ENCODE assay signal across 9 cellular contexts in genomic region chr1:212158912-212159796, GRCh38.
DNase-seq lines count a peak whose midpoint lies in the region; ATAC-seq and TF ChIP-seq lines count a peak whose summit lies in the region.
"Had no signal": no experiment of that assay in that cellular context is flagged by ENCODE, and none has a peak within 500 bp of the region (broad histone marks: within the 10 kb centered on the region; RNA-seq: fewer than 3 reads in every experiment).

No MANE protein-coding gene starts in this region.

- intact Hi-C loops in activated T-helper 2 cell treated with anti-CD3 and anti-CD28 coated beads, Interferon-gamma antibody, Interleukin-2, Interleukin-4, amounts not matched to agents 10 μg/mL and 5 μg/mL and 100 μg/mL, durations not matched to agents 14 hours and 24 hours and 36 hours (cut with micrococcal nuclease), result loop anchor here (1.0 kb wide), 1 partner anchor 126 kb away; the partner anchor contains the start of gene PPP2R5A

- no peaks in the 10 kb centered on the region for H3K79me2 ChIP-seq in SK-N-SH (ENCODE audit: insufficient read depth)

- no peaks in the 10 kb centered on the region for H3K27me3 Mint-ChIP-seq in activated T-helper 2 cell treated with anti-CD3 and anti-CD28 coated beads, Interferon-gamma antibody, Interleukin-2, Interleukin-4, amounts not matched to agents 10 μg/mL and 5 μg/mL and 100 μg/mL, durations not matched to agents 14 hours and 24 hours and 36 hours (ENCODE audit: low read depth)

- H4K20me1 ChIP-seq in BLaER1 treated with 17β-estradiol and CSF1 and Interleukin-3, amounts not matched to agents 10 nM and 100 nM, result no peaks in the 10 kb centered on the region
- no peaks in the 10 kb centered on the region for H4K20me1 ChIP-seq in SK-N-SH (ENCODE audit: insufficient read depth)

- ATAC-seq in GM18861 (IDR thresholded peaks at IDR 0.05; ENCODE audit: unreplicated experiment) (peak; percentile 47), HG03064 (IDR thresholded peaks at IDR 0.05; ENCODE audit: low read depth, unreplicated experiment) (peak; percentile 51), GM18873 (IDR thresholded peaks at IDR 0.05; ENCODE audit: low FRiP score, unreplicated experiment) (no peak)

- peak overlapping the region; percentile 30 for H3K27ac Mint-ChIP-seq in activated T-helper 2 cell treated with anti-CD3 and anti-CD28 coated beads, Interferon-gamma antibody, Interleukin-2, Interleukin-4, amounts not matched to agents 10 μg/mL and 5 μg/mL and 100 μg/mL, durations not matched to agents 14 hours and 24 hours and 36 hours

- H3K36me3 Mint-ChIP-seq in activated T-helper 2 cell treated with anti-CD3 and anti-CD28 coated beads, Interferon-gamma antibody, Interleukin-2, Interleukin-4, amounts not matched to agents 10 μg/mL and 5 μg/mL and 100 μg/mL, durations not matched to agents 14 hours and 24 hours and 36 hours (ENCODE audit: low read depth), result no peaks in the 10 kb centered on the region

- H3K9me3 ChIP-seq in BLaER1 treated with 17β-estradiol and CSF1 and Interleukin-3, amounts not matched to agents 10 nM and 100 nM (replicated peaks in 1 of 11), result peaks cover 0 to 11% (median 8%) of the 10 kb centered on the region in 11 experiments; a peak in 13 of 22 replicates
- no peaks in the 10 kb centered on the region for H3K9me3 ChIP-seq in SK-N-SH

- H2AFZ ChIP-seq in SK-N-SH (ENCODE audit: low read depth), result no peak overlapping the region

- H3K27ac ChIP-seq in BLaER1 treated with 17β-estradiol and CSF1 and Interleukin-3, amounts not matched to agents 10 nM and 100 nM, result no peak overlapping the region
- no peak overlapping the region for H3K27ac ChIP-seq in SK-N-SH (ENCODE audit: low read depth in 2 of 2, low read length in 1 of 2)

- peak overlapping the region in 8 of 11 experiments; percentile 12 to 49 (median 30); a peak in 9 of 22 replicates for H3K4me2 ChIP-seq in BLaER1 treated with 17β-estradiol and CSF1 and Interleukin-3, amounts not matched to agents 10 nM and 100 nM
- H3K4me2 ChIP-seq in SK-N-SH, result no peak overlapping the region

- H3K4me3 ChIP-seq in BLaER1 treated with 17β-estradiol and CSF1 and Interleukin-3, amounts not matched to agents 10 nM and 100 nM, result no peak overlapping the region
- H3K4me3 ChIP-seq in SK-N-SH (ENCODE audit: low read depth in 2 of 2, low read length in 1 of 2), result no peak overlapping the region

- no peak for TF ChIP-seq RAD21 in SK-N-SH (IDR thresholded peaks at IDR 0.05; ENCODE audit: low read length)

- H3K4me1 Mint-ChIP-seq in activated T-helper 2 cell treated with anti-CD3 and anti-CD28 coated beads, Interferon-gamma antibody, Interleukin-2, Interleukin-4, amounts not matched to agents 10 μg/mL and 5 μg/mL and 100 μg/mL, durations not matched to agents 14 hours and 24 hours and 36 hours (ENCODE audit: low read depth), result peaks cover 30% of the 10 kb centered on the region

- no peaks in the 10 kb centered on the region for H3K27me3 ChIP-seq in BLaER1 treated with 17β-estradiol and CSF1 and Interleukin-3, amounts not matched to agents 10 nM and 100 nM
- no peaks in the 10 kb centered on the region for H3K27me3 ChIP-seq in SK-N-SH (ENCODE audit: insufficient read depth)

- H3K9me3 Mint-ChIP-seq in activated T-helper 2 cell treated with anti-CD3 and anti-CD28 coated beads, Interferon-gamma antibody, Interleukin-2, Interleukin-4, amounts not matched to agents 10 μg/mL and 5 μg/mL and 100 μg/mL, durations not matched to agents 14 hours and 24 hours and 36 hours, result no peaks in the 10 kb centered on the region

- H3K4me3 Mint-ChIP-seq in activated T-helper 2 cell treated with anti-CD3 and anti-CD28 coated beads, Interferon-gamma antibody, Interleukin-2, Interleukin-4, amounts not matched to agents 10 μg/mL and 5 μg/mL and 100 μg/mL, durations not matched to agents 14 hours and 24 hours and 36 hours (ENCODE audit: low read depth), result no peak overlapping the region

- CTCF ChIA-PET in SK-N-SH (lab: Yijun Ruan, JAX), result interaction anchor here (0.8 kb wide), 1 partner anchor 89 kb away, joined by 3 read pairs; no protein-coding TSS in a partner anchor

- no peak for TF ChIP-seq EP300 in SK-N-SH (IDR thresholded peaks at IDR 0.05; ENCODE audit: borderline replicate concordance in 1 of 2, low read depth in 1 of 2, low read length in 1 of 2)

- H3K4me1 ChIP-seq in BLaER1 treated with 17β-estradiol and CSF1 and Interleukin-3, amounts not matched to agents 10 nM and 100 nM, result peaks cover 23 to 47% (median 36%) of the 10 kb centered on the region in 10 experiments
- peaks cover 6 to 11% of the 10 kb centered on the region in 2 experiments; a peak in 1 of 4 replicates for H3K4me1 ChIP-seq in SK-N-SH (ENCODE audit: control insufficient read depth in 1 of 2, insufficient read depth in 2 of 2, low read depth in 1 of 2, low read length in 1 of 2)

- 95% methylated on average over 7 of the region's 7 CpGs for WGBS in SK-N-SH (ENCODE audit: low lambda C conversion rate)

- POLR2A ChIA-PET in SK-N-SH (lab: Yijun Ruan, JAX), result no interaction called here

- no peaks in the 10 kb centered on the region for H3K9me2 ChIP-seq in SK-N-SH

- no peak for DNase-seq in activated T-helper 2 cell treated with anti-CD3 and anti-CD28 coated beads, Interferon-gamma antibody, Interleukin-2, Interleukin-4, amounts not matched to agents 10 μg/mL and 5 μg/mL and 100 μg/mL, durations not matched to agents 14 hours and 24 hours and 36 hours (ENCODE audit: low spot score)
- DNase-seq in NCI-H2029 (lab: John Stamatoyannopoulos, UW) (no peak), SK-N-SH (no peak), NCI-H1105 (lab: John Stamatoyannopoulos, UW) (no peak)
- DNase-seq: NCI-H510A had no signal

- no peak overlapping the region for H3K9ac ChIP-seq in BLaER1 treated with 17β-estradiol and CSF1 and Interleukin-3, amounts not matched to agents 10 nM and 100 nM
- no peak overlapping the region for H3K9ac ChIP-seq in SK-N-SH

- H3F3A ChIP-seq in SK-N-SH (replicated peaks; ENCODE audit: insufficient read depth), result peaks cover 4% of the 10 kb centered on the region

- no peak for TF ChIP-seq CTCF in SK-N-SH (IDR thresholded peaks at IDR 0.05)

- H3K36me3 ChIP-seq in BLaER1 treated with 17β-estradiol and CSF1 and Interleukin-3, amounts not matched to agents 10 nM and 100 nM, result no peaks in the 10 kb centered on the region
- no peaks in the 10 kb centered on the region for H3K36me3 ChIP-seq in SK-N-SH (replicated peaks in 1 of 2; ENCODE audit: control insufficient read depth in 1 of 2, insufficient read depth in 2 of 2, low read length in 1 of 2)

TF ChIP-seq in SK-N-SH, 30 proteins besides CTCF, POLR2A, EP300 and RAD21 (continues in another document):
- TF ChIP-seq RFX5 (IDR thresholded peaks at IDR 0.05; ENCODE audit: low read length), result no peak
- no peak for TF ChIP-seq MAX (IDR thresholded peaks at IDR 0.05; ENCODE audit: low read depth)
- TF ChIP-seq RXRA (IDR thresholded peaks at IDR 0.05; ENCODE audit: borderline replicate concordance, low read depth), result no peak
- no peak for TF ChIP-seq GATA2 (CRISPR knock-in tag; IDR thresholded peaks at IDR 0.05)
- no peak for TF ChIP-seq FOSL2 (IDR thresholded peaks at IDR 0.05; ENCODE audit: borderline replicate concordance, low read depth)
- no peak for TF ChIP-seq TAF1 (IDR thresholded peaks at IDR 0.05; ENCODE audit: borderline replicate concordance, low read depth, low read length)
- TF ChIP-seq ELF1 (IDR thresholded peaks at IDR 0.05), result no peak
- TF ChIP-seq YY1 (IDR thresholded peaks at IDR 0.05; ENCODE audit: low read depth), result no peak
- no peak for TF ChIP-seq IRF3 (IDR thresholded peaks at IDR 0.05; ENCODE audit: low read depth, low read length)
- TF ChIP-seq JUND (IDR thresholded peaks at IDR 0.05), result no peak
- TF ChIP-seq MEF2A (IDR thresholded peaks at IDR 0.05; ENCODE audit: borderline replicate concordance, low read depth), result no peak
- no peak for TF ChIP-seq FOXJ3 (CRISPR knock-in tag; IDR thresholded peaks at IDR 0.05)
- no peak for TF ChIP-seq ZBTB33 (IDR thresholded peaks at IDR 0.05; ENCODE audit: borderline replicate concordance, low read depth)
- TF ChIP-seq GABPA (IDR thresholded peaks at IDR 0.05; ENCODE audit: low read depth), result no peak
- TF ChIP-seq TEAD4 (IDR thresholded peaks at IDR 0.05; ENCODE audit: borderline replicate concordance, insufficient read depth), result no peak
- TF ChIP-seq MXI1 (IDR thresholded peaks at IDR 0.05; ENCODE audit: low read depth, low read length), result no peak
